Comparison of ENCODE assay signal across 10 cellular contexts in the genomic region with DNA sequence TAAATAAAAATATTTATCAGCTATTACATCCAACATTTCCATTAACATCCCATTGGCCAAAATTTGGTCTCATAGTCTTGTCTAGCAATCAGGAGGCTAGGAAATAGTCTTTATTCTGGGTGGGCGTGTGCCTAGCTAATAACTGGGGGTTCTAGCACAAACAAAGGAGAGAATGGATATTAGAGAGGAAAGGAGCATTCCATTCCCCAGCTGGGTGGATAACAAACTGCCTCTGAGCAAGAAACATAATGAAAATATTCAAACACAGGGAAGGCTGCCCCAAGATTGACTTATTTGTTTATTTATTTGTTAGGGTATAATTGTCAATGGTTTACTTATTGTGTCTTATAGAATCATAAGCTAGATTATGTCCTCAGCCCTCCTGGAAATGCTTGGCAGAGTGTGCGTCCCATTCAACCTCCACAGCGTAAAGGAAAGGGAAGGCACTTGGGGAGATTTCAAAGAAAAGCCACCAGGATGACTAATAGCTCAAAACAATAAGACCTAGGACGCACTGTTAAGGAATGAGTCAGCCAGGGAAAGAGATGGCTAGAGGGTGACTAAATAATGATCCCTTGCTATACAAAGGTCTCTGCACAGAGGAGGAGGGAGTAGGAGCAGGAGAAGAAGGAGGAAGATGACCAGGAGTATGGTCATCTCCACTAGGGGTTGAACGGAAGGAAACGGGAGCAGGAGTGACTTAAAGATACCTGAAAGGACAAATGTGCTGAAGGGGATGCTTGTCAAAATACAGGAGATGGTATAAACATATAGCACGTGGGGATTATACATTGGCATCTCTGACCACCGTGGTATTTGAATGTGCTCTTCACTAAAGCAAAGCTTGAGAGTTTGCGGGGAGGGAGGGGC. TPM values are rescaled to one million over a fixed set of nuclear protein-coding genes. Genes with fewer than 3 reads are reported as not detected.
DNase-seq lines count a peak whose midpoint lies in the region; ATAC-seq and TF ChIP-seq lines count a peak whose summit lies in the region.
"Had no signal": no experiment of that assay in that cellular context is flagged by ENCODE, and none has a peak within 500 bp of the region (broad histone marks: within the 10 kb centered on the region; RNA-seq: fewer than 3 reads in every experiment).

No MANE protein-coding gene starts in this region.

- POLR2A ChIA-PET in PC-3 (lab: Charles Lee; ENCODE audit: unreplicated experiment) = no interaction called here

- peaks cover 31% of the 10 kb centered on the region for H3K4me1 ChIP-seq in PC-3 (ENCODE audit: insufficient read depth, low read length)
- peaks cover 0 to 12% (median 11%) of the 10 kb centered on the region in 4 donors for H3K4me1 ChIP-seq in esophagus muscularis mucosa

- H3K79me2 ChIP-seq in PC-3 (ENCODE audit: low read length) = no peaks in the 10 kb centered on the region

- H3K4me2 ChIP-seq in PC-3 (ENCODE audit: low read length) = peak overlapping the region; percentile 75

- DNase-seq in DMS53 (lab: John Stamatoyannopoulos, UW) (peak; percentile 61), DMS53 treated with DMSO at 0.1 percent for 48 hours (lab: John Stamatoyannopoulos, UW; ENCODE audit: unreplicated experiment) (no peak), PC-3 (peak; percentile 95), epithelial cell of esophagus (ENCODE audit: low read depth) (peak; percentile 91), retinal pigment epithelial cell (ENCODE audit: low read depth) (peak; percentile 77), DMS79 (lab: John Stamatoyannopoulos, UW) (no peak), esophagus muscularis mucosa (ENCODE audit: extremely low spot score) (no peak), cerebellar cortex (ENCODE audit: low spot score) (no peak)
- DNase-seq: NCI-H2081 treated with DMSO at 0.1 percent for 48 hours had no signal

- peak; percentile 99 for ATAC-seq in PC-3

- TF ChIP-seq EP300 in esophagus muscularis mucosa (IDR thresholded peaks at IDR 0.05) = no peak

- no peak for TF ChIP-seq POLR2A in esophagus muscularis mucosa (IDR thresholded peaks at IDR 0.05; ENCODE audit: low read depth)

- H3K27ac ChIP-seq in PC-3 (ENCODE audit: low read length) (peak overlapping the region; percentile 83), esophagus muscularis mucosa (replicated peaks in 1 of 4) (peak overlapping the region in 1 of 4 donors; percentile 34)
- H3K27ac ChIP-seq: 22Rv1 had no signal

- no peaks in the 10 kb centered on the region for H4K20me1 ChIP-seq in PC-3 (ENCODE audit: low read length)

- TF ChIP-seq CTCF in PC-3 (conservative IDR thresholded peaks at IDR 0.05; ENCODE audit: low read depth, low read length) (no peak), epithelial cell of esophagus (IDR thresholded peaks at IDR 0.05; ENCODE audit: insufficient read depth, low read depth, low read length, missing control alignments) (no peak), retinal pigment epithelial cell (conservative IDR thresholded peaks at IDR 0.05; ENCODE audit: low read depth, low read length) (no peak), esophagus muscularis mucosa (IDR thresholded peaks at IDR 0.05) (no peak)

- H3K36me3 ChIP-seq in PC-3 (ENCODE audit: low read depth, low read length) = no peaks in the 10 kb centered on the region
- H3K36me3 ChIP-seq in esophagus muscularis mucosa = no peaks in the 10 kb centered on the region

- H3K4me3 ChIP-seq in PC-3 (ENCODE audit: low read length) (0 out of 2 replicates have a peak overlapping the region, but pooled peaks have one; percentile 28), epithelial cell of esophagus (ENCODE audit: low read length) (no peak overlapping the region), retinal pigment epithelial cell (ENCODE audit: low read length) (no peak overlapping the region), esophagus muscularis mucosa (no peak overlapping the region)

- H3K9me3 ChIP-seq in PC-3 (ENCODE audit: low read length) = no peaks in the 10 kb centered on the region
- no peaks in the 10 kb centered on the region for H3K9me3 ChIP-seq in esophagus muscularis mucosa

- intact Hi-C loops in PC-3 (cut with micrococcal nuclease) (no loop called here), esophagus muscularis mucosa (cut with DNase I) (no loop called here)

- H3K9ac ChIP-seq in PC-3 (ENCODE audit: low read length) = peak overlapping the region; percentile 48

- CTCF ChIA-PET in PC-3 (lab: Charles Lee) = interaction anchor here (0.6 to 1.1 kb wide), 5 partner anchors 17 to 172 kb away, joined by 3 read pairs; partner anchors contain the start of gene RPL21

- H3K27me3 ChIP-seq in PC-3 (ENCODE audit: low read length) (no peaks in the 10 kb centered on the region), esophagus muscularis mucosa (no peaks in the 10 kb centered on the region)

- BruUV-seq in PC-3 (replicated peaks; lab: Mats Ljungman, UMichigan) = TSS peak; percentile 55

- no peaks in the 10 kb centered on the region for H3K9me2 ChIP-seq in PC-3 (replicated peaks; ENCODE audit: low read length)

- 41% methylated on average over 9 of the region's 9 CpGs for WGBS in esophagus muscularis mucosa

- peak overlapping the region; percentile 51 for H2AFZ ChIP-seq in PC-3 (ENCODE audit: low read length)

- H3F3A ChIP-seq in PC-3 (ENCODE audit: low read length, unreplicated experiment) = peaks cover 5% of the 10 kb centered on the region

RNA-seq across cellular contexts. Expression of gene USP12, which starts 23.5 kb away (rescaled TPM):
- total RNA-seq in PC-3 (2014; rRNA removed) (24.2 and 28.7 TPM in 2 replicates), esophagus muscularis mucosa (100 to 1,000 TPM in 1 of 4 donors, 10 to 100 TPM in 3; 55.6 to 107 (median 87.3) TPM)

RNA-seq across cellular contexts. Expression of gene RPL21, which starts 56.2 kb away (rescaled TPM):
- total RNA-seq in PC-3 (2014; rRNA removed) (380 and 552 TPM in 2 replicates), esophagus muscularis mucosa (1,000 to 10,000 TPM in 2 of 4 donors, 100 to 1,000 TPM in 2; 432 to 1,374 (median 1,046) TPM)

Comparison
In these comparisons a context has a peak if more than half of its experiments do, and no peak if none do; other contexts are left out.
1. DNase-seq: peak in DMS53 (single experiment), PC-3 (single experiment), epithelial cell of esophagus (single experiment) and retinal pigment epithelial cell (single experiment); none in DMS53 treated with DMSO at 0.1 percent for 48 hours (single experiment), DMS79 (single experiment), esophagus muscularis mucosa (single experiment) and cerebellar cortex (single experiment).